14 cellular contexts compared by ENCODE assay signal in the genomic region with DNA sequence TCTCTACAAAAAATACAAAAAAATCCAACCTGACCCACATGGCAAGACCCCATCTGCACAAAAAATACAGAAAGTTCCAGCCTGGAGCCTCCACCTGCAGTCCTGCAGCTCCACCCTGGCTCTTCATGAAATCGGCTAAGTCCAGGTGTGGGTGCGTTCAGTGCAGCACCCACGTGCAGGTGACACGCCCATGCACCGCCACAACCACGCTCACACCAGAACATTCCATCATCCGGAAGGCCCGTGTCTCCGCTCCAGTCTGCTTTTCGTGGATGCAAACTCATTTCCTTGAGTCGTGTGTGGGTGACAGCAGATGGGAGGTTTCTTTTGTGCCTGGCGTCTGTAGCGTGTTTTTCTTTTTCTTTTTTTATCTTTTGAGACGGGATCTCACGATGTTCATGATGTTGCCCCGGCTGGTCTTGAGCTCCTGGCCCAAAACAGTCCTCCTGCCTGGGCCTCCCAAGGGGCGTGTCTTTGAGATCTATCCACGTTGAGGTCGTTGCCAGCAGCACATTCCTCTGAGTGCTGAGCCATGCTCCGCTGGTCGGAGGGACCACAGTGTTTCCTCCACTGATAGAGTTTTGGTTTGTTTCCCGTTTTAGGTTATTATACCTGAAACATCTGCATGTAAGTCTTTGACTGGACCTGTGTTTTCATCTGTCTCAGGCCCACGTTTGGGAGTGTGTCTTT. TPM values are rescaled to one million over a fixed set of nuclear protein-coding genes. Genes with fewer than 3 reads are reported as not detected.
DNase-seq lines count a peak whose midpoint lies in the region; ATAC-seq and TF ChIP-seq lines count a peak whose summit lies in the region.
"Had no signal": no experiment of that assay in that cellular context is flagged by ENCODE, and none has a peak within 500 bp of the region (broad histone marks: within the 10 kb centered on the region; RNA-seq: fewer than 3 reads in every experiment).

No MANE protein-coding gene starts in this region.

- no peak overlapping the region for H3K9ac ChIP-seq in H9 (ENCODE audit: extremely low read depth, insufficient read length, low read length)
- H3K9ac ChIP-seq: GM23248 had no signal

- H3K27ac Mint-ChIP-seq in CD4-positive, CD25-positive, alpha-beta regulatory T cell, result peak overlapping the region; percentile 66 to 91 (median 90)
- H3K27ac Mint-ChIP-seq in H9, result peak overlapping the region; percentile 17 to 98 (median 73); a peak in 6 of 7 replicates
- H3K27ac Mint-ChIP-seq in activated naive CD8-positive, alpha-beta T cell, result peak overlapping the region; percentile 73
- H3K27ac Mint-ChIP-seq in naive B cell, result peak overlapping the region in 5 of 6 donors; percentile 56 to 83 (median 67)

- H3K27me3 ChIP-seq in CD4-positive, CD25-positive, alpha-beta regulatory T cell (ENCODE audit: control insufficient read depth, insufficient read depth, low read length), result no peaks in the 10 kb centered on the region
- H3K27me3 ChIP-seq in H9 (ENCODE audit: insufficient read depth, low read length), result no peaks in the 10 kb centered on the region
- H3K27me3 ChIP-seq: breast epithelium had no signal

- peaks cover 4% of the 10 kb centered on the region for H3K36me3 Mint-ChIP-seq in CD4-positive, CD25-positive, alpha-beta regulatory T cell
- peaks cover 25 to 62% (median 50%) of the 10 kb centered on the region in 3 experiments; a peak in 6 of 7 replicates for H3K36me3 Mint-ChIP-seq in H9 (ENCODE audit: insufficient read depth in 1 of 3, low read depth in 3 of 3)
- peaks cover 3% of the 10 kb centered on the region for H3K36me3 Mint-ChIP-seq in activated naive CD8-positive, alpha-beta T cell
- H3K36me3 Mint-ChIP-seq in naive B cell, result no peaks in the 10 kb centered on the region

- H4K5ac ChIP-seq in H9 (ENCODE audit: insufficient read length, low read depth, low read length), result no peak overlapping the region

- H3K36me3 ChIP-seq in CD4-positive, CD25-positive, alpha-beta regulatory T cell (ENCODE audit: control insufficient read depth, insufficient read depth, low read length), result peaks cover 13% of the 10 kb centered on the region
- H3K36me3 ChIP-seq: breast epithelium had no signal

- no peak overlapping the region for H2BK5ac ChIP-seq in H9 (ENCODE audit: insufficient read length, low read length)

- no peak overlapping the region for H2BK12ac ChIP-seq in H9 (ENCODE audit: insufficient read length, low read depth, low read length)

- H3T11ph ChIP-seq in H9 (ENCODE audit: low read length), result no peak overlapping the region

- H2BK20ac ChIP-seq in H9 (ENCODE audit: low read depth, low read length, poor library complexity, severe bottlenecking), result no peak overlapping the region

- no peaks in the 10 kb centered on the region for H3K23me2 ChIP-seq in H9 (ENCODE audit: insufficient read length, low read depth, low read length, poor library complexity, severe bottlenecking)

- no peak overlapping the region for H4K91ac ChIP-seq in H9 (ENCODE audit: insufficient read length, low read depth, low read length)

- no peak for ATAC-seq in CD4-positive, CD25-positive, alpha-beta regulatory T cell (ENCODE audit: low read depth in 2 of 2)
- ATAC-seq in naive B cell (ENCODE audit: low read depth in 2 of 2) (peak in 1 of 2 donors; percentile 49), GM21515 (IDR thresholded peaks at IDR 0.05; ENCODE audit: unreplicated experiment) (no peak), GM19395 (IDR thresholded peaks at IDR 0.05; ENCODE audit: unreplicated experiment) (no peak)

- H3K4me2 ChIP-seq in H9 (ENCODE audit: insufficient read depth, insufficient read length, low read length), result no peak overlapping the region

- no peak for DNase-seq in CD4-positive, CD25-positive, alpha-beta regulatory T cell
- DNase-seq in H9 (no peak), naive B cell (no peak), cerebellum (ENCODE audit: low spot score) (no peak)
- DNase-seq: EL, GM23248, NCI-H2029 treated with DMSO at 0.1 percent for 48 hours, WERI-Rb-1 had no signal

- H3K56ac ChIP-seq in H9 (ENCODE audit: insufficient read length, low read depth, low read length), result no peak overlapping the region

- H3K79me2 ChIP-seq in H9 (ENCODE audit: insufficient read depth, low read length), result peaks cover 12% of the 10 kb centered on the region; the same call in 1 of the 2 replicates

- no peak overlapping the region for H3K23ac ChIP-seq in H9 (ENCODE audit: insufficient read length, low read depth, low read length)

- peak overlapping the region; percentile 39; the same call in 1 of the 2 replicates for H3K14ac ChIP-seq in H9 (ENCODE audit: insufficient read depth, low read length)

- no peak for TF ChIP-seq CTCF in H9 (conservative IDR thresholded peaks at IDR 0.05)

- H3K9me3 ChIP-seq in CD4-positive, CD25-positive, alpha-beta regulatory T cell (ENCODE audit: control insufficient read depth in 2 of 2, low read length in 2 of 2), result no peaks in the 10 kb centered on the region
- no peaks in the 10 kb centered on the region for H3K9me3 ChIP-seq in H9 (ENCODE audit: control insufficient read depth, low read depth, low read length)
- H3K9me3 ChIP-seq: breast epithelium had no signal

- no peak overlapping the region for H3K18ac ChIP-seq in H9 (ENCODE audit: insufficient read length, low read depth, low read length)

- H3K4me3 Mint-ChIP-seq in CD4-positive, CD25-positive, alpha-beta regulatory T cell, result peak overlapping the region; percentile 66 to 84 (median 80)
- H3K4me3 Mint-ChIP-seq in H9 (peak overlapping the region in 1 of 2 experiments; percentile 19; a peak in 3 of 5 replicates), naive B cell (peak overlapping the region in 7 of 8 donors; percentile 12 to 76 (median 34))
- H3K4me3 Mint-ChIP-seq in activated naive CD8-positive, alpha-beta T cell, result peak overlapping the region; percentile 61

- no peak overlapping the region for H4K8ac ChIP-seq in H9 (replicated peaks; ENCODE audit: insufficient read length, low read depth, low read length)

- peak overlapping the region; percentile 31 for H3K4me3 ChIP-seq in CD4-positive, CD25-positive, alpha-beta regulatory T cell (ENCODE audit: low read depth, low read length)
- H3K4me3 ChIP-seq: breast epithelium, GM23248 had no signal

- H3K9me3 Mint-ChIP-seq in CD4-positive, CD25-positive, alpha-beta regulatory T cell, result no peaks in the 10 kb centered on the region
- H3K9me3 Mint-ChIP-seq in H9, result no peaks in the 10 kb centered on the region; a peak in 1 of 5 replicates
- no peaks in the 10 kb centered on the region for H3K9me3 Mint-ChIP-seq in activated naive CD8-positive, alpha-beta T cell (ENCODE audit: low read depth)
- H3K9me3 Mint-ChIP-seq in naive B cell, result no peaks in the 10 kb centered on the region

- H2AK5ac ChIP-seq in H9 (ENCODE audit: insufficient read length, low read length), result no peak overlapping the region

- peaks cover 6 to 28% (median 17%) of the 10 kb centered on the region in 4 donors for H3K4me1 Mint-ChIP-seq in CD4-positive, CD25-positive, alpha-beta regulatory T cell
- H3K4me1 Mint-ChIP-seq in H9 (peaks cover 34 to 37% of the 10 kb centered on the region in 2 experiments), naive B cell (peaks cover 18 to 36% (median 34%) of the 10 kb centered on the region in 3 donors)
- H3K4me1 Mint-ChIP-seq in activated naive CD8-positive, alpha-beta T cell (ENCODE audit: low read depth), result peaks cover 33% of the 10 kb centered on the region

- peaks cover 15% of the 10 kb centered on the region for H3K4me1 ChIP-seq in CD4-positive, CD25-positive, alpha-beta regulatory T cell (ENCODE audit: control insufficient read depth, insufficient read depth, low read length, poor library complexity, severe bottlenecking)
- H3K4me1 ChIP-seq in H9 (ENCODE audit: insufficient read depth, low read length), result no peaks in the 10 kb centered on the region
- H3K4me1 ChIP-seq: breast epithelium had no signal

- H3K27ac ChIP-seq in CD4-positive, CD25-positive, alpha-beta regulatory T cell (ENCODE audit: insufficient read depth, low read length, poor library complexity, severe bottlenecking), result peak overlapping the region; percentile 24
- no peak overlapping the region for H3K27ac ChIP-seq in H9 (ENCODE audit: insufficient read length, low read depth, low read length)
- H3K27ac ChIP-seq: breast epithelium, C4-2B, GM23248, WERI-Rb-1 had no signal

- H3K79me1 ChIP-seq in H9 (ENCODE audit: insufficient read depth, low read depth, low read length, poor library complexity, severe bottlenecking), result peaks cover 2% of the 10 kb centered on the region

- WGBS in H9 (ENCODE audit: extremely low coverage, insufficient read length, low lambda C conversion rate), result no CpG with 5 or more reads among the region's 23 CpGs

- H3K4ac ChIP-seq in H9 (ENCODE audit: low read depth, low read length), result no peak overlapping the region

- H2BK120ac ChIP-seq in H9 (ENCODE audit: low read depth, low read length, poor library complexity, severe bottlenecking), result no peak overlapping the region

- H2BK15ac ChIP-seq in H9 (ENCODE audit: low read depth, low read length), result no peak overlapping the region

- no peak overlapping the region for H2AFZ ChIP-seq in H9 (ENCODE audit: low read length)
- H2AFZ ChIP-seq: GM23248 had no signal

- no peaks in the 10 kb centered on the region for H3K27me3 Mint-ChIP-seq in CD4-positive, CD25-positive, alpha-beta regulatory T cell
- no peaks in the 10 kb centered on the region for H3K27me3 Mint-ChIP-seq in H9 (ENCODE audit: low read depth)
- no peaks in the 10 kb centered on the region for H3K27me3 Mint-ChIP-seq in activated naive CD8-positive, alpha-beta T cell
- H3K27me3 Mint-ChIP-seq in naive B cell, result no peaks in the 10 kb centered on the region

- H4K20me1 ChIP-seq in H9 (ENCODE audit: control insufficient read depth, insufficient read depth, insufficient read length), result no peaks in the 10 kb centered on the region

RNA-seq across cellular contexts. Expression of a gene that starts 7.1 kb away (rescaled TPM):
- total RNA-seq in CD4-positive, CD25-positive, alpha-beta regulatory T cell, result 19.3 TPM
- polyA plus RNA-seq in CD4-positive, CD25-positive, alpha-beta regulatory T cell, result 1 to 10 TPM; 6.1 to 8.3 (median 6.8) TPM
- total RNA-seq in H9 (2021) (53.4 and 55.3 TPM in 2 replicates), cerebellum (26.9 TPM)
- 10 to 100 TPM in 4 of 6 donors, 1 to 10 TPM in 2; 5.5 to 12.3 (median 10.3) TPM for polyA plus RNA-seq in naive B cell (ENCODE audit: low read depth in 6 of 6)

RNA-seq across cellular contexts. Expression of a gene that starts 15.4 kb away (rescaled TPM):
- 153 TPM for total RNA-seq in CD4-positive, CD25-positive, alpha-beta regulatory T cell
- 10 to 100 TPM in 3 of 4 donors, 1 to 10 TPM in 1; 8.9 to 16.4 (median 12.3) TPM for polyA plus RNA-seq in CD4-positive, CD25-positive, alpha-beta regulatory T cell
- 12.3 and 13.1 TPM in 2 replicates for total RNA-seq in H9 (2021)
- polyA plus RNA-seq in naive B cell (ENCODE audit: low read depth in 6 of 6), result 1 to 10 TPM in 5 of 6 donors, not detected in 1; 1.9 to 4.5 (median 3.4) TPM
- total RNA-seq in cerebellum, result not detected
- total RNA-seq: frontal cortex, GM23248 had no signal
- polyA plus RNA-seq: GM23248 had no signal

RNA-seq across cellular contexts. Expression of a gene that starts 42.4 kb away (rescaled TPM):
- total RNA-seq in CD4-positive, CD25-positive, alpha-beta regulatory T cell, result 387 TPM
- 100 to 1,000 TPM; 213 to 274 (median 220) TPM for polyA plus RNA-seq in CD4-positive, CD25-positive, alpha-beta regulatory T cell
- 85.7 and 89.7 TPM in 2 replicates for total RNA-seq in H9 (2021)
- 10 to 100 TPM; 30.4 to 72.0 (median 53.5) TPM for polyA plus RNA-seq in naive B cell (ENCODE audit: low read depth in 6 of 6)
- total RNA-seq in cerebellum, result 6.3 TPM

RNA-seq across cellular contexts. Expression of a gene that starts 49.8 kb away (rescaled TPM):
- 112 TPM for total RNA-seq in CD4-positive, CD25-positive, alpha-beta regulatory T cell
- polyA plus RNA-seq in CD4-positive, CD25-positive, alpha-beta regulatory T cell, result 100 to 1,000 TPM; 126 to 155 (median 133) TPM
- 60.0 and 67.0 TPM in 2 replicates for total RNA-seq in H9 (2021)
- polyA plus RNA-seq in naive B cell (ENCODE audit: low read depth in 6 of 6), result 100 to 1,000 TPM in 4 of 6 donors, 10 to 100 TPM in 2; 73.2 to 132 (median 114) TPM
- 33.9 TPM for total RNA-seq in cerebellum

Comparison
In these comparisons a context has a peak if more than half of its experiments do, and no peak if none do; other contexts are left out.
1. RNA of a gene that starts 15.4 kb away (total RNA-seq): 153 TPM in CD4-positive, CD25-positive, alpha-beta regulatory T cell (single experiment) and 12.3 to 13.1 TPM in H9; not detected in cerebellum (single experiment); every median in the first group is over 10 times any median in the second.
2. RNA of a gene that starts 42.4 kb away (total RNA-seq): 387 TPM in CD4-positive, CD25-positive, alpha-beta regulatory T cell (single experiment) and 85.7 to 89.7 TPM in H9; 6.3 TPM in cerebellum (single experiment); every median in the first group is over 10 times any median in the second.
3. Peak in every context shown above with its lines, with median percentiles within 50 percentile points of each other: H3K27ac Mint-ChIP-seq.